1 cellular context compared by ENCODE assay signal in the genomic region with DNA sequence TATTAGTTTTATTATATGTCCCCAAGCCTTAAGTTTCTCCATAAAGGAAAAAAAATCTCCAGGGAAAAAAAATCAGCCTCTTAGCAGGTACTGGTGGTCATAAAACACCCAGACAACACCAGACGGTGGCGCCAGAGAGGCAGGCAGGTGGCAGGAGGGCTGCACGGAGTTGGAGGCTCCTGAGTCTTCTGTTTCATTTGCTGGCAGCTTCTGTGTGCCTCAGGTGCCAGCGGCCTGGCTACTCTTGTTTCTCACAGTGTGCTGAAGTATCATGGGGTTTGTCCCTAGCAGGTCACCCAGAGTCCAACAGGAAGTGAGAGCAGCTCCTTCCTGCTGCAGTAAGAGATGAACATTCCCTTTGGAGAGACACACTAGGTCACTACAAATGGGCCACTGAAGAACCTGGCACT.
TF ChIP-seq lines count a peak whose summit lies in the region.

No MANE protein-coding gene starts in this region.

TF ChIP-seq in WTC11, 78 proteins besides CTCF, POLR2A, EP300 and RAD21 (continued from another document):
- TF ChIP-seq ZNF425 (CRISPR knock-in tag; conservative IDR thresholded peaks at IDR 0.05) (no peak), ESRRA (CRISPR knock-in tag; IDR thresholded peaks at IDR 0.05; ENCODE audit: borderline replicate concordance) (no peak), ATF1 (CRISPR knock-in tag; IDR thresholded peaks at IDR 0.05) (no peak), HMGA2 (CRISPR knock-in tag; IDR thresholded peaks at IDR 0.05) (no peak), PRRX2 (CRISPR knock-in tag; IDR thresholded peaks at IDR 0.05) (no peak)
